In genomic region chr15:99100245-99101173, GRCh38 we compare ENCODE assay signal across 8 cellular contexts. TPM values are rescaled to one million over a fixed set of nuclear protein-coding genes. Genes with fewer than 3 reads are reported as not detected.
A peak's percentile ranks its signal among the peaks of the same experiment; 100 is the strongest.
DNase-seq lines count a peak whose midpoint lies in the region; ATAC-seq, FAIRE-seq and TF ChIP-seq lines count a peak whose summit lies in the region.

No MANE protein-coding gene starts in this region.

- CTCF ChIA-PET in activated naive CD4-positive, alpha-beta T cell treated with anti-CD3 and anti-CD28 coated beads for 36 hours (lab: Charles Lee), result interaction anchor here (0.5 to 4.3 kb wide), 25 partner anchors 8 to 656 kb away, joined by 3 to 33 read pairs (median 4); no protein-coding TSS in a partner anchor

- DNase-seq in NCI-H446 (lab: John Stamatoyannopoulos, UW), result peak; percentile 22 to 73
- no peak for DNase-seq in NCI-H446 treated with DMSO at 0.1 percent for 48 hours (lab: John Stamatoyannopoulos, UW)
- DNase-seq in HTR-8/SVneo (ENCODE audit: insufficient read length, low spot score), result peak; percentile 72
- peak; percentile 77 for DNase-seq in OCI-M1 (lab: John Stamatoyannopoulos, UW)
- peak; percentile 76 for DNase-seq in activated naive CD4-positive, alpha-beta T cell treated with anti-CD3 and anti-CD28 coated beads for 36 hours
- peak; percentile 94 for DNase-seq in glutamatergic neuron
- peak; percentile 62 for DNase-seq in occipital lobe (lab: John Stamatoyannopoulos, UW)

- H3K4me1 Mint-ChIP-seq in activated naive CD4-positive, alpha-beta T cell treated with anti-CD3 and anti-CD28 coated beads for 36 hours (ENCODE audit: low read depth), result peaks cover 2% of the 10 kb centered on the region
- peaks cover 4% of the 10 kb centered on the region for H3K4me1 Mint-ChIP-seq in glutamatergic neuron (ENCODE audit: low read depth, unreplicated experiment)

- intact Hi-C loops in activated naive CD4-positive, alpha-beta T cell treated with anti-CD3 and anti-CD28 coated beads for 36 hours (cut with micrococcal nuclease), result loop anchor here (1.0 to 2.0 kb wide), 3 partner anchors 113 to 630 kb away; no protein-coding TSS in a partner anchor

- peak; percentile 74 for TF ChIP-seq CTCF in glutamatergic neuron (IDR thresholded peaks at IDR 0.05; ENCODE audit: partially characterized antibody, unreplicated experiment)

- no peaks in the 10 kb centered on the region for H3K36me3 Mint-ChIP-seq in activated naive CD4-positive, alpha-beta T cell treated with anti-CD3 and anti-CD28 coated beads for 36 hours (ENCODE audit: low read depth)
- H3K36me3 Mint-ChIP-seq in glutamatergic neuron (ENCODE audit: unreplicated experiment), result no peaks in the 10 kb centered on the region

- no peak overlapping the region for H3K4me3 Mint-ChIP-seq in activated naive CD4-positive, alpha-beta T cell treated with anti-CD3 and anti-CD28 coated beads for 36 hours
- peak overlapping the region; percentile 55 for H3K4me3 Mint-ChIP-seq in glutamatergic neuron (ENCODE audit: unreplicated experiment)

- no peak for ATAC-seq in HG03175 (IDR thresholded peaks at IDR 0.05; ENCODE audit: unreplicated experiment)

- H3K9me3 Mint-ChIP-seq in activated naive CD4-positive, alpha-beta T cell treated with anti-CD3 and anti-CD28 coated beads for 36 hours, result no peaks in the 10 kb centered on the region
- H3K9me3 Mint-ChIP-seq in glutamatergic neuron (ENCODE audit: unreplicated experiment), result no peaks in the 10 kb centered on the region

- peak; percentile 57 for FAIRE-seq in HTR-8/SVneo (lab: Jason Lieb, UNC)

- H3K27me3 Mint-ChIP-seq in activated naive CD4-positive, alpha-beta T cell treated with anti-CD3 and anti-CD28 coated beads for 36 hours (ENCODE audit: low read depth), result peaks cover 35% of the 10 kb centered on the region
- peaks cover 4% of the 10 kb centered on the region for H3K27me3 Mint-ChIP-seq in glutamatergic neuron (ENCODE audit: unreplicated experiment)

- H3K27ac Mint-ChIP-seq in activated naive CD4-positive, alpha-beta T cell treated with anti-CD3 and anti-CD28 coated beads for 36 hours, result no peak overlapping the region
- no peak overlapping the region for H3K27ac Mint-ChIP-seq in glutamatergic neuron (ENCODE audit: unreplicated experiment)

RNA-seq across cellular contexts. Expression of gene SYNM, which starts 4.4 kb away (rescaled TPM):
- 1 to 10 TPM; 1.3 to 1.4 TPM for total RNA-seq in activated naive CD4-positive, alpha-beta T cell treated with anti-CD3 and anti-CD28 coated beads for 36 hours
- total RNA-seq in glutamatergic neuron (ENCODE audit: unreplicated experiment) (4.8 TPM), occipital lobe (6.6 TPM)
